In genomic region chr5:28726815-28727214, GRCh38 we compare ENCODE assay signal across 24 cellular contexts.
"Had no signal": no experiment of that assay in that cellular context is flagged by ENCODE, and none has a peak within 500 bp of the region (broad histone marks: within the 10 kb centered on the region; RNA-seq: fewer than 3 reads in every experiment).

No MANE protein-coding gene starts in this region.

- H3K4me3 ChIP-seq: gastrocnemius medialis, lower lobe of right lung, ovary, psoas muscle, sigmoid colon, stomach, thyroid gland, vagina had no signal

- FAIRE-seq: endothelial cell of umbilical vein, keratinocyte had no signal

- H3K36me3 ChIP-seq: gastrocnemius medialis, lower lobe of right lung, ovary, sigmoid colon, stomach, thyroid gland, vagina had no signal

- ATAC-seq: gastrocnemius medialis; left ventricle myocardium superior; lower lobe of right lung; natural killer cell; psoas muscle; right cardiac atrium; stimulated activated effector memory CD8-positive, alpha-beta T cell treated with anti-CD3 and anti-CD28 coated beads, Interleukin-12 subunit alpha, Interleukin-12 subunit beta, amount 100 ng/mL, for 72 hours had no signal

- H3K4me1 ChIP-seq: gastrocnemius medialis, lower lobe of right lung, psoas muscle, sigmoid colon, stomach, thyroid gland, vagina had no signal

- H3K9me3 ChIP-seq: gastrocnemius medialis, lower lobe of right lung, ovary, psoas muscle, stomach, thyroid gland, vagina had no signal

- DNase-seq: effector CD8-positive, alpha-beta T cell; gastrocnemius medialis; head of caudate nucleus; left ventricle myocardium superior; lower lobe of right lung; natural killer cell; occipital lobe; ovary; posterior cingulate gyrus; psoas muscle; right cardiac atrium; sigmoid colon; stimulated activated CD4-positive, alpha-beta T cell treated with anti-CD3 and anti-CD28 coated beads, Interleukin-2, amount 100 ng/mL, for 24 hours; stimulated activated CD4-positive, alpha-beta T cell treated with anti-CD3 and anti-CD28 coated beads, Interleukin-4, amount 100 ng/mL, for 24 hours; stimulated activated naive CD4-positive, alpha-beta T cell treated with Interleukin-2 at 50 U/mL for 16 hours; stomach; thyroid gland; trophoblast cell had no signal

- H3K27ac Mint-ChIP-seq: dendritic cell treated with granulocyte-macrophage colony-stimulating factor and Interleukin-4, amounts not matched to agents 40 ng/mL and 50 ng/mL, for 4 days; memory B cell; natural killer cell; stimulated activated effector memory CD8-positive, alpha-beta T cell treated with anti-CD3 and anti-CD28 coated beads, Interleukin-12 subunit alpha, Interleukin-12 subunit beta, amount 100 ng/mL, for 72 hours had no signal

- H3K36me3 Mint-ChIP-seq: memory B cell; stimulated activated effector memory CD8-positive, alpha-beta T cell treated with anti-CD3 and anti-CD28 coated beads, Interleukin-12 subunit alpha, Interleukin-12 subunit beta, amount 100 ng/mL, for 72 hours had no signal

- H3K27me3 ChIP-seq: gastrocnemius medialis, ovary, sigmoid colon, stomach, thyroid gland, vagina had no signal

- H3K27ac ChIP-seq: gastrocnemius medialis, lower lobe of right lung, ovary, psoas muscle, sigmoid colon, stomach, thyroid gland, vagina had no signal
